ENCODE assay signal across 27 cellular contexts in genomic region chr7:131681961-131682360, GRCh38.
DNase-seq lines count a peak whose midpoint lies in the region; ATAC-seq, FAIRE-seq and TF ChIP-seq lines count a peak whose summit lies in the region.
"Had no signal": no experiment of that assay in that cellular context is flagged by ENCODE, and none has a peak within 500 bp of the region (broad histone marks: within the 10 kb centered on the region; RNA-seq: fewer than 3 reads in every experiment).

No MANE protein-coding gene starts in this region.

- H3K9ac ChIP-seq in mammary epithelial cell (ENCODE audit: insufficient read depth, low read length) (no peak overlapping the region), neuronal stem cell (ENCODE audit: low read depth, low read length, poor library complexity) (no peak overlapping the region)
- H3K9ac ChIP-seq: BLaER1 had no signal

- no peak for FAIRE-seq in bronchial epithelial cell (lab: Jason Lieb, UNC)
- FAIRE-seq: A549, GM12878, GM12892, GM18507 had no signal

- no peak overlapping the region for H4K91ac ChIP-seq in neuronal stem cell (ENCODE audit: low read depth, low read length, poor library complexity)

- H3K36me3 ChIP-seq in mammary epithelial cell (ENCODE audit: insufficient read depth, low read length) (no peaks in the 10 kb centered on the region), breast epithelium (no peaks in the 10 kb centered on the region), bronchial epithelial cell (ENCODE audit: control insufficient read depth, insufficient read depth, low read length) (no peaks in the 10 kb centered on the region), neuronal stem cell (replicated peaks in 1 of 2; ENCODE audit: control insufficient read depth in 2 of 2, insufficient read depth in 2 of 2, low read length in 2 of 2) (no peaks in the 10 kb centered on the region), transverse colon (no peaks in the 10 kb centered on the region)
- H3K36me3 ChIP-seq: BE2C, BLaER1 had no signal

- H3K9me3 ChIP-seq in mammary epithelial cell (replicated peaks; ENCODE audit: insufficient read depth, low read length) (no peaks in the 10 kb centered on the region), breast epithelium (no peaks in the 10 kb centered on the region), neuronal stem cell (replicated peaks in 1 of 2; ENCODE audit: control insufficient read depth in 2 of 2, insufficient read depth in 1 of 2, low read depth in 1 of 2, low read length in 2 of 2) (no peaks in the 10 kb centered on the region), transverse colon (no peaks in the 10 kb centered on the region)
- H3K9me3 ChIP-seq: A549, BE2C, BLaER1 had no signal

- H3K23ac ChIP-seq in neuronal stem cell (ENCODE audit: low read depth, low read length, poor library complexity), result no peak overlapping the region

- no peak overlapping the region for H3K14ac ChIP-seq in neuronal stem cell (ENCODE audit: low read length)

- no peak for TF ChIP-seq CTCF in mammary epithelial cell (conservative IDR thresholded peaks at IDR 0.05 in 1 of 2, IDR thresholded peaks at IDR 0.05 in 1 of 2; ENCODE audit: extremely low read depth in 1 of 2, insufficient read depth in 1 of 2, low read depth in 1 of 2, low read length in 2 of 2)
- no peak for TF ChIP-seq CTCF in breast epithelium (IDR thresholded peaks at IDR 0.05)
- no peak for TF ChIP-seq CTCF in bronchial epithelial cell (IDR thresholded peaks at IDR 0.05; ENCODE audit: insufficient read depth, low read length, severe bottlenecking)
- no peak for TF ChIP-seq CTCF in foreskin keratinocyte (conservative IDR thresholded peaks at IDR 0.05)
- TF ChIP-seq CTCF in transverse colon (IDR thresholded peaks at IDR 0.05), result no peak

- no TSS peak for BruUV-seq in mammary epithelial cell (replicated peaks; lab: Mats Ljungman, UMichigan)

- no peaks in the 10 kb centered on the region for H3K79me1 ChIP-seq in neuronal stem cell (ENCODE audit: low read depth, low read length)

- H2AFZ ChIP-seq in mammary epithelial cell (ENCODE audit: low read depth, low read length), result no peak overlapping the region
- H2AFZ ChIP-seq in neuronal stem cell (ENCODE audit: low read length), result no peak overlapping the region

- H4K20me1 ChIP-seq in mammary epithelial cell (ENCODE audit: insufficient read depth, low read length), result no peaks in the 10 kb centered on the region
- H4K20me1 ChIP-seq: BLaER1 had no signal

- CTCF ChIA-PET in mammary epithelial cell (lab: Charles Lee; ENCODE audit: low non-redundant PET), result no interaction called here

- no peak overlapping the region for H3K18ac ChIP-seq in neuronal stem cell (ENCODE audit: low read length)

- H3K4me1 ChIP-seq in mammary epithelial cell (ENCODE audit: insufficient read depth, low read length), result no peaks in the 10 kb centered on the region
- no peaks in the 10 kb centered on the region for H3K4me1 ChIP-seq in breast epithelium
- peaks cover 5% of the 10 kb centered on the region for H3K4me1 ChIP-seq in foreskin keratinocyte
- no peaks in the 10 kb centered on the region for H3K4me1 ChIP-seq in neuronal stem cell (ENCODE audit: control insufficient read depth in 2 of 2, insufficient read depth in 1 of 2, low read depth in 1 of 2, low read length in 2 of 2)
- no peaks in the 10 kb centered on the region for H3K4me1 ChIP-seq in transverse colon
- H3K4me1 ChIP-seq: A549, BE2C had no signal

- dilution Hi-C loops in mammary epithelial cell (cut with HindIII; ENCODE audit: low sequenced_read_pairs), result no loop called here

- in situ Hi-C loops in mammary epithelial cell (cut with MboI; ENCODE audit: low sequenced_read_pairs in 2 of 2) (loop anchor here in 1 of 2 donors (25.0 kb wide), 1 partner anchor 905 kb away; the partner anchor contains the start of gene PLXNA4), transverse colon (cut with MboI; ENCODE audit: low pct_ligation_motif_present in 1 of 4, low pct_unique_long_range_greater_than_20kb in 1 of 4, low sequenced_read_pairs in 3 of 4) (loop anchor here in 2 of 4 donors (10.0 to 25.0 kb wide), 2 partner anchors 903 to 905 kb away; partner anchors contain the start of gene PLXNA4 (in 1 of the 2))

- DNase-seq in mammary epithelial cell, result peak; percentile 64
- DNase-seq in breast epithelium (ENCODE audit: low spot score in 2 of 2), result no peak
- DNase-seq in bronchial epithelial cell (ENCODE audit: low read depth), result peak; percentile 75
- DNase-seq in epithelial cell of prostate (ENCODE audit: low read depth, low spot score), result peak; percentile 14
- DNase-seq in foreskin keratinocyte, result peak; percentile 69 to 86
- DNase-seq in ecto neural progenitor cell (ENCODE audit: low spot score), result no peak
- no peak for DNase-seq in neuronal stem cell (ENCODE audit: low spot score)
- DNase-seq in transverse colon, result no peak
- DNase-seq: BE2C; C1 segment of cervical spinal cord; CD4-positive, alpha-beta memory T cell; CD4-positive, CD25-positive, alpha-beta regulatory T cell; CD8-positive, alpha-beta memory T cell; COR-L47; DMS 273 treated with DMSO at 0.1 percent for 48 hours; DMS153; DMS53; DMS79; DND-41; EL; GDM1 had no signal

- no peak for TF ChIP-seq EP300 in transverse colon (IDR thresholded peaks at IDR 0.05; ENCODE audit: low read depth)

- H2BK12ac ChIP-seq in neuronal stem cell (ENCODE audit: low read length), result no peak overlapping the region

- no peak for TF ChIP-seq POLR2A in breast epithelium (IDR thresholded peaks at IDR 0.05)
- TF ChIP-seq POLR2A in transverse colon (IDR thresholded peaks at IDR 0.05), result no peak

- H2BK120ac ChIP-seq in neuronal stem cell (ENCODE audit: low read depth, low read length), result no peak overlapping the region

- no peak overlapping the region for H2AK5ac ChIP-seq in neuronal stem cell (ENCODE audit: low read depth, low read length)

- H4K8ac ChIP-seq in neuronal stem cell (ENCODE audit: low read depth, low read length), result no peak overlapping the region

- WGBS in mammary epithelial cell (ENCODE audit: low coverage, missing lambda C conversion rate), result 28% methylated on average over 1 of the region's 1 CpG
- no CpG with 5 or more reads among the region's 1 CpG for WGBS in neuronal stem cell (ENCODE audit: extremely low coverage in 2 of 2, insufficient read length in 2 of 2, insufficient replicate concordance in 1 of 2), 2 donors
- WGBS in transverse colon (ENCODE audit: low coverage in 1 of 2), 2 donors, result 0 to 29% methylated on average over 1 of the region's 1 CpG

- no peak overlapping the region for H2BK15ac ChIP-seq in neuronal stem cell (ENCODE audit: low read length)

- H3K4me3 ChIP-seq in mammary epithelial cell (replicated peaks in 1 of 3; ENCODE audit: insufficient read depth in 1 of 3, low read depth in 2 of 3, low read length in 3 of 3) (no peak overlapping the region), breast epithelium (no peak overlapping the region), bronchial epithelial cell (ENCODE audit: low read depth, low read length) (no peak overlapping the region), neuronal stem cell (ENCODE audit: low read length in 2 of 2) (no peak overlapping the region), transverse colon (no peak overlapping the region)
- H3K4me3 ChIP-seq: A549, BLaER1, GM12878 had no signal

- H3K79me2 ChIP-seq in mammary epithelial cell (ENCODE audit: insufficient read depth, low read length), result no peaks in the 10 kb centered on the region

- H3K27me3 ChIP-seq in mammary epithelial cell (ENCODE audit: insufficient read depth, low read length) (no peaks in the 10 kb centered on the region), breast epithelium (peaks cover 0 to 14% of the 10 kb centered on the region in 2 donors), bronchial epithelial cell (ENCODE audit: control insufficient read depth, insufficient read depth, low read length) (no peaks in the 10 kb centered on the region), foreskin keratinocyte (peaks cover 12% of the 10 kb centered on the region), neuronal stem cell (ENCODE audit: control insufficient read depth in 3 of 3, insufficient read depth in 3 of 3, low read depth in 1 of 3, low read length in 3 of 3) (peaks cover 0 to 10% (median 0%) of the 10 kb centered on the region in 3 experiments), transverse colon (peaks cover 3% of the 10 kb centered on the region)
- H3K27me3 ChIP-seq: BLaER1 had no signal

- intact Hi-C loops in mammary epithelial cell (cut with micrococcal nuclease), result no loop called here
- intact Hi-C loops in breast epithelium (cut with DNase I; ENCODE audit: low total_unique reads), result loop anchor here (10.0 kb wide), 1 partner anchor 1917 kb away; no protein-coding TSS in a partner anchor
- intact Hi-C loops in transverse colon (cut with DNase I; ENCODE audit: low total_unique reads), result no loop called here

- peak; percentile 50 for ATAC-seq in foreskin keratinocyte
- ATAC-seq: A549, GM12878 had no signal

- H2BK5ac ChIP-seq in neuronal stem cell (ENCODE audit: low read length), result no peak overlapping the region

- H3K4ac ChIP-seq in neuronal stem cell (ENCODE audit: low read length), result no peak overlapping the region

- H3K4me2 ChIP-seq in mammary epithelial cell (ENCODE audit: insufficient read depth, low read depth, low read length) (no peak overlapping the region), neuronal stem cell (ENCODE audit: insufficient read depth, low read length, poor library complexity, severe bottlenecking) (no peak overlapping the region)
- H3K4me2 ChIP-seq: A549, BLaER1 had no signal

- H3K27ac ChIP-seq in mammary epithelial cell (ENCODE audit: insufficient read depth, low read depth, low read length), result no peak overlapping the region
- no peak overlapping the region for H3K27ac ChIP-seq in breast epithelium
- no peak overlapping the region for H3K27ac ChIP-seq in epithelial cell of prostate
- no peak overlapping the region for H3K27ac ChIP-seq in foreskin keratinocyte
- H3K27ac ChIP-seq in neuronal stem cell (replicated peaks; ENCODE audit: low read length), result no peak overlapping the region
- H3K27ac ChIP-seq in transverse colon, result no peak overlapping the region
- H3K27ac ChIP-seq: 22Rv1, A549, BLaER1 had no signal

Comparison
In these comparisons a context has a peak if more than half of its experiments do, and no peak if none do; other contexts are left out.
1. DNase-seq: peak in mammary epithelial cell (single experiment), bronchial epithelial cell (single experiment), epithelial cell of prostate (single experiment) and foreskin keratinocyte (2 of 2); none in breast epithelium (0 of 2), ecto neural progenitor cell (single experiment), neuronal stem cell (single experiment) and transverse colon (single experiment).